In the genomic region with DNA sequence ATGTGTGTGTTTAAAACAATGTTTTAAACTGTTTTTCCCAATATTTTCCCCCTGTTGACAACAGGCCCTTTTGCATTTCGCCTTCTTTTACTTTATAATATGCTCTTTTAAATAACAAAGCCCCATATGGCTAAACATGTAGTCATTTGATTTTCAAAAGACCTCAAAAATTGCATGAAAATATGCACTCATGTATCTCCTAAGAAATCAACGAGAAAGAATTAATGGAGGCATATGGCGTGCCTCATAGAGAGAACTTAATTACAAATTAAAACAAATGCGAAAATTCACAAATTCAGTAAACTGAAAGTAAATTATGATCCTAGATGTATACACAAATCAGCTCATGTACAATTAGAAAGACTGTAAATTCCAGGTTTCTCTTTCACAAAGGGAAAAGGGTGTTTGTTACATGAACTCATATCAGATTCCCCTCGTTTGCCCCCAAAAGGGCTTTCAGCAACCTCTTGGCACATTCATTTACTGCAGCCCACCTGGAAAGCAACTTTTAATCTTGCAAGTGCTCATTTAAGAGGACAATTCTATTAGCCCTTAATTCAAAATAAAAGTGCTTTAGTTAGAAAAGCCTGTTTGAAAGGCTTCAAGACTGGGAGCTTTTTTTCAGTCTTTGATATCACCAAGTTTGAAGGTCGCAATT, we compare ENCODE assay signal across 7 cellular contexts.
A peak's percentile ranks its signal among the peaks of the same experiment; 100 is the strongest.
DNase-seq lines count a peak whose midpoint lies in the region; ATAC-seq and TF ChIP-seq lines count a peak whose summit lies in the region.

No MANE protein-coding gene starts in this region.

- peak overlapping the region; percentile 86 for H3K4me3 Mint-ChIP-seq in T-helper 17 cell

- H3K4me1 ChIP-seq in HEK293 (ENCODE audit: control insufficient read depth, insufficient read depth, low read length): peaks cover 17% of the 10 kb centered on the region
- no peaks in the 10 kb centered on the region for H3K4me1 ChIP-seq in right cardiac atrium (ENCODE audit: control insufficient read depth, insufficient read depth, low read length)
- H3K4me1 ChIP-seq in spleen: peaks cover 23 to 67% (median 53%) of the 10 kb centered on the region in 6 donors

- H3K27me3 Mint-ChIP-seq in T-helper 17 cell: no peaks in the 10 kb centered on the region

- H3K36me3 Mint-ChIP-seq in T-helper 17 cell (ENCODE audit: low read depth): no peaks in the 10 kb centered on the region

- H3K9me3 ChIP-seq in HEK293 (ENCODE audit: control insufficient read depth, insufficient read depth, low read depth, low read length): no peaks in the 10 kb centered on the region
- H3K9me3 ChIP-seq in T-helper 17 cell (ENCODE audit: control insufficient read depth, low read length, poor library complexity, severe bottlenecking): no peaks in the 10 kb centered on the region
- H3K9me3 ChIP-seq in right cardiac atrium (ENCODE audit: control insufficient read depth, low read length): no peaks in the 10 kb centered on the region
- no peaks in the 10 kb centered on the region for H3K9me3 ChIP-seq in spleen

- H3K4me3 ChIP-seq in HEK293 (ENCODE audit: low read depth, low read length): peak overlapping the region; percentile 72
- peak overlapping the region; percentile 95 for H3K4me3 ChIP-seq in right cardiac atrium (ENCODE audit: low read length)
- H3K4me3 ChIP-seq in spleen: peak overlapping the region; percentile 48 to 85 (median 66)

- H3K27ac ChIP-seq in HEK293 (ENCODE audit: extremely low read depth, low read depth, low read length) (peak overlapping the region; percentile 77; the same call in 1 of the 2 replicates), right cardiac atrium (ENCODE audit: low read length) (no peak overlapping the region), spleen (peak overlapping the region; percentile 67 to 93 (median 84))

- intact Hi-C loops in right cardiac atrium (cut with DNase I): loop anchor here in 3 of 4 donors (5.0 to 10.0 kb wide), 4 partner anchors 83 to 202 kb away; partner anchors contain the start of gene FOXN3 (in 1 of the 3)
- intact Hi-C loops in spleen (cut with DNase I; ENCODE audit: low total_unique reads): loop anchor here (10.0 kb wide), 1 partner anchor 195 kb away; no protein-coding TSS in a partner anchor

- CTCF ChIA-PET in HEK293 (lab: Yijun Ruan, JAX): interaction anchor here (0.6 kb wide), 1 partner anchor 283 kb away, joined by 3 read pairs; no protein-coding TSS in a partner anchor

- TF ChIP-seq POLR2A in spleen (IDR thresholded peaks at IDR 0.05): no peak

- WGBS in right cardiac atrium: 72% methylated on average over 6 of the region's 6 CpGs
- 51 to 63% (median 60%) methylated on average over 6 of the region's 6 CpGs for WGBS in spleen, 5 donors

- H3K4me1 Mint-ChIP-seq in T-helper 17 cell: peaks cover 46% of the 10 kb centered on the region

- POLR2A ChIA-PET in HEK293 (lab: Yijun Ruan, JAX): no interaction called here

- H3K36me3 ChIP-seq in HEK293 (ENCODE audit: control insufficient read depth in 2 of 2, insufficient read depth in 1 of 2, low read length in 2 of 2) (no peaks in the 10 kb centered on the region), spleen (no peaks in the 10 kb centered on the region)

- DNase-seq in T-helper 17 cell (no peak), right cardiac atrium (no peak), spleen (no peak), NCI-H2029 (lab: John Stamatoyannopoulos, UW) (no peak), amniotic stem cell (lab: John Stamatoyannopoulos, UW) (no peak), NCI-H526 (lab: John Stamatoyannopoulos, UW) (no peak)

- no peaks in the 10 kb centered on the region for H3K27me3 ChIP-seq in right cardiac atrium (ENCODE audit: control insufficient read depth, insufficient read depth)
- H3K27me3 ChIP-seq in spleen (replicated peaks in 1 of 7): no peaks in the 10 kb centered on the region

- TF ChIP-seq CTCF in HEK293 (tag by site-specific recombination; IDR thresholded peaks at IDR 0.05) (no peak), spleen (IDR thresholded peaks at IDR 0.05 in 8 of 11, conservative IDR thresholded peaks at IDR 0.05 in 3 of 11) (no peak)

- no peak for ATAC-seq in T-helper 17 cell
- no peak for ATAC-seq in right cardiac atrium

- H3K27ac Mint-ChIP-seq in T-helper 17 cell: peak overlapping the region; percentile 97

TF ChIP-seq in HEK293, 187 proteins besides CTCF, POLR2A, EP300 and RAD21:
- TF ChIP-seq ZFP37 (tag by site-specific recombination; IDR thresholded peaks at IDR 0.05): no peak
- TF ChIP-seq, protein P1, sequence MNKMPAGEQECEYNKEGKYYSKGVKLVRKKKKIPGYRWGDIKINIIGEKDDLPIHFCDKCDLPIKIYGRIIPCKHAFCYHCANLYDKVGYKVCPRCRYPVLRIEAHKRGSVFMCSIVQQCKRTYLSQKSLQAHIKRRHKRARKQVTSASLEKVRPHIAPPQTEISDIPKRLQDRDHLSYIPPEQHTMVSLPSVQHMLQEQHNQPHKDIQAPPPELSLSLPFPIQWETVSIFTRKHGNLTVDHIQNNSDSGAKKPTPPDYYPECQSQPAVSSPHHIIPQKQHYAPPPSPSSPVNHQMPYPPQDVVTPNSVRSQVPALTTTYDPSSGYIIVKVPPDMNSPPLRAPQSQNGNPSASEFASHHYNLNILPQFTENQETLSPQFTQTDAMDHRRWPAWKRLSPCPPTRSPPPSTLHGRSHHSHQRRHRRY (tag by site-specific recombination; IDR thresholded peaks at IDR 0.05): no peak
- TF ChIP-seq ZNF629 (tag by site-specific recombination; IDR thresholded peaks at IDR 0.05): no peak
- TF ChIP-seq ZBTB20 (tag by site-specific recombination; IDR thresholded peaks at IDR 0.05): no peak
- 0 out of 2 replicates have a peak, but pooled peaks have one; percentile 43 for TF ChIP-seq MYNN (tag by site-specific recombination; IDR thresholded peaks at IDR 0.05; ENCODE audit: borderline replicate concordance)
- no peak for TF ChIP-seq ZFHX2 (tag by site-specific recombination; conservative IDR thresholded peaks at IDR 0.05)
- no peak for TF ChIP-seq ZNF292 (tag by site-specific recombination; IDR thresholded peaks at IDR 0.05; ENCODE audit: borderline replicate concordance, low read depth)
TF ChIP-seq in HEK293: peak in this region for 1.
